Comparison of ENCODE assay signal across 1 cellular context in the genomic region with DNA sequence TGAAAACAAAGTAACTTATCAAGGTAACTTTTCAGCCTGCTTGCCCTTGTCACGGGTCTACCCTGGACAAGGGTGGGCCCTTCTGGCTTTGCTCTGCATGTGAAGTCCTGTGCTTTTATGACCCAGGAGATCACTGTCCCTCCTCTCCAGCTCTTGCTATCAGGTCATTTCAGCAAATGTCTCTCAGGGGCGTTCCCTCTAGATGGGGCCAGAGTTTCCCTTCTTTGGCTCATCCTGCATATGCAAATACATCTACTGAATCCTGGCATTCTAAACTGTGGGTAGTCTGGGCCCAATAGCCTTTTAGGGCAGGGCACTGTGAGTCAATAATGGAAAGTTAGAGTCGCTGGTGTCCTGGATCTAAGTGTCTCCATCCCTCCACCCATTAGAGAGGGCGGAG.
TF ChIP-seq lines count a peak whose summit lies in the region.

No MANE protein-coding gene starts in this region.

TF ChIP-seq in H1, 55 proteins besides CTCF, POLR2A, EP300 and RAD21:
- TF ChIP-seq EGR1 (IDR thresholded peaks at IDR 0.05; ENCODE audit: borderline replicate concordance, low read depth, low read length) (no peak), RFX5 (IDR thresholded peaks at IDR 0.05; ENCODE audit: borderline replicate concordance, low read depth, low read length) (no peak), SAP30 (IDR thresholded peaks at IDR 0.05; ENCODE audit: insufficient read depth, insufficient replicate concordance, low read length) (no peak), TEAD4 (IDR thresholded peaks at IDR 0.05; ENCODE audit: low read depth, low read length) (no peak), SIRT6 (IDR thresholded peaks at IDR 0.05; ENCODE audit: low read length) (no peak), TCF12 (IDR thresholded peaks at IDR 0.05; ENCODE audit: low read depth, low read length) (no peak), SP1 (IDR thresholded peaks at IDR 0.05; ENCODE audit: low read depth, low read length) (no peak), ATF2 (IDR thresholded peaks at IDR 0.05; ENCODE audit: low read length) (no peak), SIN3A (conservative IDR thresholded peaks at IDR 0.05 in 1 of 2, IDR thresholded peaks at IDR 0.05 in 1 of 2; ENCODE audit: low read depth in 1 of 2, low read length in 2 of 2) (no peak), CREB1 (IDR thresholded peaks at IDR 0.05) (no peak), CBX8 (IDR thresholded peaks at IDR 0.05; ENCODE audit: borderline replicate concordance, low read depth, low read length) (no peak), CBX5 (IDR thresholded peaks at IDR 0.05; ENCODE audit: low read depth, low read length) (no peak), SP4 (IDR thresholded peaks at IDR 0.05; ENCODE audit: low read length) (no peak), MAX (IDR thresholded peaks at IDR 0.05) (no peak), RBBP5 (IDR thresholded peaks at IDR 0.05; ENCODE audit: borderline replicate concordance, low read depth, low read length) (no peak), BACH1 (IDR thresholded peaks at IDR 0.05; ENCODE audit: low read length) (no peak), KDM4A (IDR thresholded peaks at IDR 0.05; ENCODE audit: low read depth, low read length, severe bottlenecking) (no peak)
- TF ChIP-seq, protein P1, sequence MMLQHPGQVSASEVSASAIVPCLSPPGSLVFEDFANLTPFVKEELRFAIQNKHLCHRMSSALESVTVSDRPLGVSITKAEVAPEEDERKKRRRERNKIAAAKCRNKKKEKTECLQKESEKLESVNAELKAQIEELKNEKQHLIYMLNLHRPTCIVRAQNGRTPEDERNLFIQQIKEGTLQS (IDR thresholded peaks at IDR 0.05; ENCODE audit: insufficient read depth, low read depth, low read length), result no peak
